In the genomic region with DNA sequence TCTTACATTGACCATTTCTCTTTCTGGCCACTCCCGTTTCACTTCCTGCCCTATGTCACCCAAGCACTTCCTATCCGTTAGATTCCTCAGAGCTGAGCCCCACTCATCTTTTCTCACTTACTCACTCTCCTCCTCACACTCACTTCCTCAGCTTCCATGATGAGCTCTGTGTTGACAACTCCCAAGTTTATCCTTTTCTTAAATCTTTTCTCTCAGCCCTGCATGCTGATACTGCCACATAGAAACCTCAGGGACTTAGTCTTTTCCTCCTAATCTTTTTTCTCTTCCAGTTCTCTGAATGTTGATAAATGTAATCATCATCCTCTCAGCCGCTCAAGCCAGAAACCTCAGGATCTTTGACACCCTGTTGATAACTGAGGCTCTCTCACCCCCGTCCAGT, we compare ENCODE assay signal across 17 cellular contexts.
"Had no signal": no experiment of that assay in that cellular context is flagged by ENCODE, and none has a peak within 500 bp of the region (broad histone marks: within the 10 kb centered on the region; RNA-seq: fewer than 3 reads in every experiment).

No MANE protein-coding gene starts in this region.

- H3K27ac Mint-ChIP-seq: activated CD4-positive, alpha-beta T cell treated with anti-CD3 and anti-CD28 coated beads for 36 hours; activated T-cell treated with anti-CD3 and anti-CD28 coated beads, Interleukin-2, amount 50 U/mL, for 72 hours; nephron progenitor cell had no signal

- H3K27ac ChIP-seq: cardiac muscle cell, dorsolateral prefrontal cortex, right atrium auricular region, skin epidermis, tibial nerve, uterus had no signal

- H3K27me3 ChIP-seq: cardiac muscle cell, dorsolateral prefrontal cortex, right atrium auricular region, tibial nerve, uterus had no signal

- H3K36me3 ChIP-seq: cardiac muscle cell, uterus had no signal

- H3K4me1 ChIP-seq: uterus had no signal

- DNase-seq: activated CD4-positive, alpha-beta T cell treated with anti-CD3 and anti-CD28 coated beads for 36 hours; activated CD8-positive, alpha-beta memory T cell treated with anti-CD3 and anti-CD28 coated beads, Interleukin-2, amount 50 U/mL, for 48 hours; activated T-cell treated with anti-CD3 and anti-CD28 coated beads, Interleukin-2, amount 50 U/mL, for 72 hours; dorsolateral prefrontal cortex; foreskin fibroblast; glutamatergic neuron; nephron progenitor cell; occipital lobe; stimulated activated CD4-positive, alpha-beta T cell treated with anti-CD3 and anti-CD28 coated beads, Interleukin-15, amount 100 ng/mL, for 24 hours; stimulated activated CD4-positive, alpha-beta T cell treated with anti-CD3 and anti-CD28 coated beads, Interleukin-4, amount 100 ng/mL, for 24 hours; stimulated activated naive CD4-positive, alpha-beta T cell treated with Interleukin-2 at 50 U/mL for 16 hours; substantia nigra; uterus had no signal

- H3K27me3 Mint-ChIP-seq: activated CD4-positive, alpha-beta T cell treated with anti-CD3 and anti-CD28 coated beads for 36 hours had no signal

- H3K9me3 ChIP-seq: right atrium auricular region, tibial nerve, uterus had no signal

- H3K4me3 Mint-ChIP-seq: activated CD4-positive, alpha-beta T cell treated with anti-CD3 and anti-CD28 coated beads for 36 hours; activated T-cell treated with anti-CD3 and anti-CD28 coated beads, Interleukin-2, amount 50 U/mL, for 72 hours; nephron progenitor cell had no signal

- H3K4me1 Mint-ChIP-seq: nephron progenitor cell had no signal

- H3K4me3 ChIP-seq: cardiac muscle cell, dorsolateral prefrontal cortex, right atrium auricular region, skin epidermis, tibial nerve, uterus had no signal
